8 cellular contexts compared by ENCODE assay signal in genomic region chr7:144437370-144438191, GRCh38. TPM values are rescaled to one million over a fixed set of nuclear protein-coding genes. Genes with fewer than 3 reads are reported as not detected.
DNase-seq lines count a peak whose midpoint lies in the region; ATAC-seq and TF ChIP-seq lines count a peak whose summit lies in the region.

No MANE protein-coding gene starts in this region.

- H3K9me3 Mint-ChIP-seq in activated CD8-positive, alpha-beta memory T cell treated with anti-CD3 and anti-CD28 coated beads, Interleukin-2, amount 10 ng/mL, durations not matched to agents 7 days and 5 days (ENCODE audit: low read depth), result no peaks in the 10 kb centered on the region
- H3K9me3 Mint-ChIP-seq in osteocyte (ENCODE audit: unreplicated experiment), result no peaks in the 10 kb centered on the region

- H3K27ac Mint-ChIP-seq in activated CD8-positive, alpha-beta memory T cell treated with anti-CD3 and anti-CD28 coated beads, Interleukin-2, amount 10 ng/mL, durations not matched to agents 7 days and 5 days, result no peak overlapping the region
- no peak overlapping the region for H3K27ac Mint-ChIP-seq in osteocyte (ENCODE audit: unreplicated experiment)

- ATAC-seq in HG02885 (IDR thresholded peaks at IDR 0.05; ENCODE audit: poor library complexity, unreplicated experiment) (peak; percentile 83), HG03025 (IDR thresholded peaks at IDR 0.05; ENCODE audit: low FRiP score, unreplicated experiment) (no peak)
- peak; percentile 49 for ATAC-seq in activated CD8-positive, alpha-beta memory T cell treated with anti-CD3 and anti-CD28 coated beads, Interleukin-2, amount 10 ng/mL, durations not matched to agents 7 days and 5 days

- no peak overlapping the region for H3K4me3 Mint-ChIP-seq in activated CD8-positive, alpha-beta memory T cell treated with anti-CD3 and anti-CD28 coated beads, Interleukin-2, amount 10 ng/mL, durations not matched to agents 7 days and 5 days
- no peak overlapping the region for H3K4me3 Mint-ChIP-seq in osteocyte (ENCODE audit: unreplicated experiment)

- in situ Hi-C loops in GM13976 (cut with MboI; ENCODE audit: low sequenced_read_pairs, unreplicated experiment), result no loop called here

- no peak overlapping the region for H3K4me3 ChIP-seq in fibroblast of the aortic adventitia (ENCODE audit: low read depth, low read length)

- no peaks in the 10 kb centered on the region for H3K36me3 Mint-ChIP-seq in activated CD8-positive, alpha-beta memory T cell treated with anti-CD3 and anti-CD28 coated beads, Interleukin-2, amount 10 ng/mL, durations not matched to agents 7 days and 5 days
- no peaks in the 10 kb centered on the region for H3K36me3 Mint-ChIP-seq in osteocyte (ENCODE audit: unreplicated experiment)

- DNase-seq in AG09319 (ENCODE audit: extremely low read depth, low read depth) (peak; percentile 10), GM13976 (ENCODE audit: low spot score) (peak; percentile 45), NCI-H460 (ENCODE audit: extremely low read depth, low read depth) (peak; percentile 44), fibroblast of the aortic adventitia (ENCODE audit: low read depth) (peak; percentile 73), osteocyte (ENCODE audit: extremely low spot score, unreplicated experiment) (no peak)
- DNase-seq in activated CD8-positive, alpha-beta memory T cell treated with anti-CD3 and anti-CD28 coated beads, Interleukin-2, amount 10 ng/mL, durations not matched to agents 7 days and 5 days, result peak; percentile 67

- H3K27me3 Mint-ChIP-seq in activated CD8-positive, alpha-beta memory T cell treated with anti-CD3 and anti-CD28 coated beads, Interleukin-2, amount 10 ng/mL, durations not matched to agents 7 days and 5 days, result peaks cover 5% of the 10 kb centered on the region
- no peaks in the 10 kb centered on the region for H3K27me3 Mint-ChIP-seq in osteocyte (ENCODE audit: unreplicated experiment)

- CTCF ChIA-PET in activated CD8-positive, alpha-beta memory T cell treated with anti-CD3 and anti-CD28 coated beads, Interleukin-2, amount 10 ng/mL, durations not matched to agents 7 days and 5 days (lab: Charles Lee), result interaction anchor here (1.3 to 1.5 kb wide), 2 partner anchors 10 kb away, joined by 3 read pairs; no protein-coding TSS in a partner anchor

- H3K4me1 Mint-ChIP-seq in activated CD8-positive, alpha-beta memory T cell treated with anti-CD3 and anti-CD28 coated beads, Interleukin-2, amount 10 ng/mL, durations not matched to agents 7 days and 5 days, result no peaks in the 10 kb centered on the region
- H3K4me1 Mint-ChIP-seq in osteocyte (ENCODE audit: unreplicated experiment), result no peaks in the 10 kb centered on the region

- TF ChIP-seq CTCF in AG09319 (IDR thresholded peaks at IDR 0.05; ENCODE audit: low read depth, low read length) (peak; percentile 47), GM13976 (IDR thresholded peaks at IDR 0.05; ENCODE audit: borderline replicate concordance, control extremely low read depth, extremely low read depth, insufficient read depth, missing control alignments) (peak; percentile 44), fibroblast of the aortic adventitia (IDR thresholded peaks at IDR 0.05; ENCODE audit: insufficient read depth, low read length) (peak; percentile 45), osteocyte (IDR thresholded peaks at IDR 0.05) (peak; percentile 64)

RNA-seq across cellular contexts. Expression of gene NOBOX, which starts 34.1 kb away (rescaled TPM):
- not detected in 2 replicates for total RNA-seq in NCI-H460 (2014; rRNA removed; shearing (Covaris generic))
- polyA plus RNA-seq in NCI-H460 (2014; cell fraction: nucleus; rRNA removed), result not detected in 2 replicates
- not detected for total RNA-seq in activated CD8-positive, alpha-beta memory T cell treated with anti-CD3 and anti-CD28 coated beads, Interleukin-2, amount 10 ng/mL, durations not matched to agents 7 days and 5 days
- total RNA-seq in fibroblast of the aortic adventitia (ENCODE audit: low replicate concordance) (not detected in 2 replicates), osteocyte (not detected in 2 replicates)
